Comparison of ENCODE assay signal across 13 cellular contexts in genomic region chr6:41373919-41374617, GRCh38. TPM values are rescaled to one million over a fixed set of nuclear protein-coding genes. Genes with fewer than 3 reads are reported as not detected.
DNase-seq lines count a peak whose midpoint lies in the region; ATAC-seq and TF ChIP-seq lines count a peak whose summit lies in the region.
"Had no signal": no experiment of that assay in that cellular context is flagged by ENCODE, and none has a peak within 500 bp of the region (broad histone marks: within the 10 kb centered on the region; RNA-seq: fewer than 3 reads in every experiment).

No MANE protein-coding gene starts in this region.

- no peak overlapping the region for H3K56ac ChIP-seq in IMR-90 (ENCODE audit: extremely low read depth, insufficient read depth, low read length)

- H3K9me3 ChIP-seq in IMR-90 (ENCODE audit: control insufficient read depth, insufficient read depth, low read length), result no peaks in the 10 kb centered on the region; the same call in 1 of the 2 replicates
- H3K9me3 ChIP-seq: esophagus squamous epithelium had no signal

- no peaks in the 10 kb centered on the region for H3K36me3 Mint-ChIP-seq in brain
- H3K36me3 Mint-ChIP-seq in nephron (ENCODE audit: low read depth), result no peaks in the 10 kb centered on the region
- H3K36me3 Mint-ChIP-seq: memory B cell had no signal

- H3K4ac ChIP-seq in IMR-90 (ENCODE audit: low read depth, low read length), result no peak overlapping the region

- POLR2A ChIA-PET in IMR-90 (lab: Charles Lee; ENCODE audit: unreplicated experiment), result no interaction called here
- POLR2A ChIA-PET in GM10248 (lab: Yijun Ruan, JAX), result no interaction called here

- no TSS peak for BruUV-seq in IMR-90 (replicated peaks; lab: Mats Ljungman, UMichigan)

- TF ChIP-seq RAD21 in IMR-90 (IDR thresholded peaks at IDR 0.05; ENCODE audit: low read length), result no peak

- H3K9me3 Mint-ChIP-seq in brain (peaks cover 0 to 7% (median 4%) of the 10 kb centered on the region in 5 experiments), nephron (peaks cover 4% of the 10 kb centered on the region)
- H3K9me3 Mint-ChIP-seq: activated naive CD4-positive, alpha-beta T cell treated with anti-CD3 and anti-CD28 coated beads, Interleukin-2, amount 50 U/mL, for 72 hours; memory B cell had no signal

- H3K18ac ChIP-seq in IMR-90 (ENCODE audit: low read depth, low read length), result no peak overlapping the region

- peaks cover 99% of the 10 kb centered on the region for H3K27me3 Mint-ChIP-seq in brain
- H3K27me3 Mint-ChIP-seq in nephron (ENCODE audit: low read depth), result peaks cover 98% of the 10 kb centered on the region

- no peak overlapping the region for H2BK15ac ChIP-seq in IMR-90 (ENCODE audit: low read depth, low read length)

- peak overlapping the region; percentile 63 for H2AK9ac ChIP-seq in IMR-90 (replicated peaks; ENCODE audit: low read depth, low read length, poor library complexity)

- H2BK5ac ChIP-seq in IMR-90 (ENCODE audit: low read depth, low read length, poor library complexity, severe bottlenecking), result no peak overlapping the region

- H4K91ac ChIP-seq in IMR-90 (ENCODE audit: insufficient read depth, low read depth, low read length), result no peak overlapping the region

- no peak for TF ChIP-seq POLR2A in IMR-90 (IDR thresholded peaks at IDR 0.05; ENCODE audit: low read depth, low read length)

- ATAC-seq in IMR-90 (ENCODE audit: low read depth) (no peak), HG03342 (IDR thresholded peaks at IDR 0.05; ENCODE audit: unreplicated experiment) (no peak)
- ATAC-seq: activated naive CD4-positive, alpha-beta T cell treated with anti-CD3 and anti-CD28 coated beads, Interleukin-2, amount 50 U/mL, for 72 hours had no signal

- 12% methylated on average over 41 of the region's 65 CpGs; no CpG with 5 or more reads in 1 of the 2 experiments for WGBS in IMR-90 (ENCODE audit: extremely low coverage in 2 of 2, insufficient read length in 1 of 2), 2 experiments

- H2AFZ ChIP-seq in IMR-90 (replicated peaks; ENCODE audit: low read length, poor library complexity), result peak overlapping the region; percentile 41

- peaks cover 2% of the 10 kb centered on the region; the same call in 1 of the 2 replicates for H3K4me1 ChIP-seq in IMR-90 (ENCODE audit: control insufficient read depth, insufficient read depth, low read length)

- in situ Hi-C loops in IMR-90 (cut with MboI; ENCODE audit: low sequenced_read_pairs), result loop anchor here (5.0 kb wide), 1 partner anchor 218 kb away; no protein-coding TSS in a partner anchor

- no peak overlapping the region for H3K27ac ChIP-seq in IMR-90 (ENCODE audit: insufficient read depth, low read length)
- H3K27ac ChIP-seq: esophagus squamous epithelium had no signal

- no peaks in the 10 kb centered on the region for H3K79me1 ChIP-seq in IMR-90 (ENCODE audit: low read depth in 1 of 2, low read length in 2 of 2)

- dilution Hi-C loops in IMR-90 (cut with HindIII; ENCODE audit: low sequenced_read_pairs, unreplicated experiment), result no loop called here

- no peak overlapping the region for H2BK120ac ChIP-seq in IMR-90 (ENCODE audit: low read depth, low read length)

- H3K4me2 ChIP-seq in IMR-90 (ENCODE audit: low read depth, low read length), result no peak overlapping the region

- no peak overlapping the region for H3K14ac ChIP-seq in IMR-90 (replicated peaks; ENCODE audit: low read depth, low read length)

- no peak overlapping the region for H3K4me3 ChIP-seq in IMR-90 (ENCODE audit: insufficient read depth, low read depth, low read length)

- peaks cover 80% of the 10 kb centered on the region for H3K27me3 ChIP-seq in IMR-90 (ENCODE audit: control insufficient read depth, insufficient read depth, low read length)

- DNase-seq in Daoy (ENCODE audit: low read depth), result peak; percentile 70
- no peak for DNase-seq in IMR-90
- no peak for DNase-seq in GM10248 (ENCODE audit: extremely low spot score)
- no peak for DNase-seq in stimulated activated CD4-positive, alpha-beta T cell treated with anti-CD3 and anti-CD28 coated beads, Interleukin-12 subunit alpha, Interleukin-12 subunit beta, amount 100 ng/mL, for 4 hours
- no peak for DNase-seq in Ammon's horn (ENCODE audit: low spot score)
- DNase-seq: esophagus squamous epithelium, NCI-H2081 treated with DMSO at 0.1 percent for 48 hours had no signal

- H3K4me1 Mint-ChIP-seq in brain (peaks cover 62% of the 10 kb centered on the region), nephron (peaks cover 52% of the 10 kb centered on the region)

- no peak overlapping the region for H4K8ac ChIP-seq in IMR-90 (ENCODE audit: low read depth in 2 of 2, low read length in 2 of 2)

- H3K23ac ChIP-seq in IMR-90 (ENCODE audit: low read depth, low read length), result no peak overlapping the region

- intact Hi-C loops in IMR-90 (cut with micrococcal nuclease), result no loop called here

- H3K4me3 Mint-ChIP-seq in brain (peak overlapping the region; percentile 78 to 83 (median 81)), nephron (peak overlapping the region; percentile 76 to 77 (median 76))

- H4K5ac ChIP-seq in IMR-90 (ENCODE audit: low read depth, low read length), result no peak overlapping the region

- H3K27ac Mint-ChIP-seq in brain, result peak overlapping the region in 2 of 5 experiments; percentile 76 to 87
- peak overlapping the region; percentile 44 to 89 (median 79) for H3K27ac Mint-ChIP-seq in nephron
- H3K27ac Mint-ChIP-seq: memory B cell had no signal

- H3K9ac ChIP-seq in IMR-90 (ENCODE audit: low read depth, low read length), result no peak overlapping the region

- no peak overlapping the region for H2BK20ac ChIP-seq in IMR-90 (ENCODE audit: low read depth, low read length)

- no peak overlapping the region for H2AK5ac ChIP-seq in IMR-90 (ENCODE audit: low read depth, low read length)

- CTCF ChIA-PET in IMR-90 (lab: Yijun Ruan, JAX), result interaction anchor here (0.9 kb wide), 1 partner anchor 162 kb away, joined by 4 read pairs; no protein-coding TSS in a partner anchor
- CTCF ChIA-PET in GM10248 (lab: Yijun Ruan, JAX), result interaction anchor here (0.8 to 1.8 kb wide), 7 partner anchors 9 to 96 kb away, joined by 3 to 5 read pairs (median 3); no protein-coding TSS in a partner anchor

- H3K9me1 ChIP-seq in IMR-90 (ENCODE audit: insufficient read depth, low read length), result no peaks in the 10 kb centered on the region

- no peak for TF ChIP-seq CTCF in IMR-90 (conservative IDR thresholded peaks at IDR 0.05; ENCODE audit: low read depth, low read length)
- TF ChIP-seq CTCF in brain (conservative IDR thresholded peaks at IDR 0.05), result no peak
- TF ChIP-seq CTCF in nephron (IDR thresholded peaks at IDR 0.05; ENCODE audit: unreplicated experiment in 3 of 3), result no peak
- no peak for TF ChIP-seq CTCF in GM10248 (IDR thresholded peaks at IDR 0.05; ENCODE audit: control extremely low read depth, extremely low read depth, low read depth, missing control alignments)

- H4K20me1 ChIP-seq in IMR-90 (ENCODE audit: insufficient read depth, low read length), result no peaks in the 10 kb centered on the region

- H3K36me3 ChIP-seq in IMR-90 (ENCODE audit: control insufficient read depth, insufficient read depth, low read length), result no peaks in the 10 kb centered on the region
- H3K36me3 ChIP-seq: esophagus squamous epithelium had no signal

TF ChIP-seq in IMR-90, 13 proteins besides CTCF, POLR2A, EP300 and RAD21:
- no peak for TF ChIP-seq RFX5 (IDR thresholded peaks at IDR 0.05; ENCODE audit: low read depth, low read length)
- TF ChIP-seq MAZ (IDR thresholded peaks at IDR 0.05; ENCODE audit: borderline replicate concordance, low read depth, low read length), result no peak
- no peak for TF ChIP-seq NFE2L2 (IDR thresholded peaks at IDR 0.05; ENCODE audit: low read depth, low read length)
- no peak for TF ChIP-seq MXI1 (IDR thresholded peaks at IDR 0.05; ENCODE audit: borderline replicate concordance, low read depth, low read length)
- TF ChIP-seq USF2 (IDR thresholded peaks at IDR 0.05; ENCODE audit: low read depth, low read length), result no peak
- TF ChIP-seq MAFK (IDR thresholded peaks at IDR 0.05; ENCODE audit: low read depth, low read length), result no peak
- TF ChIP-seq BHLHE40 (IDR thresholded peaks at IDR 0.05; ENCODE audit: low read depth, low read length), result no peak
- TF ChIP-seq CHD1 (IDR thresholded peaks at IDR 0.05; ENCODE audit: low read depth, low read length), result no peak

RNA-seq across cellular contexts. Expression of gene NCR2, which starts 38.7 kb away (rescaled TPM):
- total RNA-seq in Daoy (2014; rRNA removed; shearing (Covaris generic)), result not detected in 2 replicates
- not detected in 2 replicates for total RNA-seq in IMR-90 (2012; rRNA removed)
- polyA plus RNA-seq in IMR-90 (2012; rRNA removed) (not detected in 2 replicates), brain (ENCODE audit: insufficient read depth, low read depth, low replicate concordance) (not detected)
- not detected in 2 replicates for polyA plus RNA-seq in IMR-90 (2012; cell fraction: cytosol; rRNA removed)
- not detected in 2 replicates for polyA plus RNA-seq in IMR-90 (2012; cell fraction: nucleus; rRNA removed; ENCODE audit: low replicate concordance)
- total RNA-seq: activated naive CD4-positive, alpha-beta T cell treated with anti-CD3 and anti-CD28 coated beads, Interleukin-2, amount 50 U/mL, for 72 hours; T-helper 1 cell treated with Interleukin-12 subunit alpha and Interleukin-12 subunit beta and Interleukin-4 antibody, amounts not matched to agents 30 ng/mL and 1 ng/mL, for 36 hours had no signal
